ENCODE assay signal across 1 cellular context in genomic region chrX:70515692-70516091, GRCh38.
A peak's percentile ranks its signal among the peaks of the same experiment; 100 is the strongest.
TF ChIP-seq lines count a peak whose summit lies in the region.
"Not testable (repeated sequence)": the region's sequence is repeated elsewhere in the genome, so short reads cannot be mapped to it uniquely, and the experiment has no call there.

No MANE protein-coding gene starts in this region.

- not testable (repeated sequence) for H3K9me3 ChIP-seq in HEK293 (ENCODE audit: control insufficient read depth, insufficient read depth, low read depth, low read length)

- CTCF ChIA-PET in HEK293 (lab: Yijun Ruan, JAX): not testable (repeated sequence)

- not testable (repeated sequence) for H3K4me3 ChIP-seq in HEK293 (ENCODE audit: low read depth, low read length)

- TF ChIP-seq CTCF in HEK293 (tag by site-specific recombination; IDR thresholded peaks at IDR 0.05): not testable (repeated sequence)

- not testable (repeated sequence) for H3K4me1 ChIP-seq in HEK293 (ENCODE audit: control insufficient read depth, insufficient read depth, low read length)

- not testable (repeated sequence) for H3K36me3 ChIP-seq in HEK293 (ENCODE audit: control insufficient read depth in 2 of 2, insufficient read depth in 1 of 2, low read length in 2 of 2)

- POLR2A ChIA-PET in HEK293 (lab: Yijun Ruan, JAX): not testable (repeated sequence)

- not testable (repeated sequence) for H3K27ac ChIP-seq in HEK293 (ENCODE audit: extremely low read depth, low read depth, low read length)

TF ChIP-seq in HEK293, 187 proteins besides CTCF, POLR2A, EP300 and RAD21:
- peak; percentile 82 for TF ChIP-seq SCRT1 (tag by site-specific recombination; IDR thresholded peaks at IDR 0.05; ENCODE audit: borderline replicate concordance)
- peak; percentile 81; the same call in 1 of the 2 replicates for TF ChIP-seq SCRT2 (tag by site-specific recombination; IDR thresholded peaks at IDR 0.05)
